17 cellular contexts compared by ENCODE assay signal in genomic region chr4:187176261-187176910, GRCh38.
"Had no signal": no experiment of that assay in that cellular context is flagged by ENCODE, and none has a peak within 500 bp of the region (broad histone marks: within the 10 kb centered on the region; RNA-seq: fewer than 3 reads in every experiment).

No MANE protein-coding gene starts in this region.

- H3K4me3 ChIP-seq: pancreas, stomach, uterus had no signal

- H3K9me3 ChIP-seq: pancreas, stomach, uterus had no signal

- H3K4me1 Mint-ChIP-seq: memory B cell had no signal

- H3K27me3 ChIP-seq: brain microvascular endothelial cell, pancreas, stomach, uterus had no signal

- H3K27ac Mint-ChIP-seq: activated naive CD8-positive, alpha-beta T cell; memory B cell; natural killer cell treated with Interleukin-12 subunit alpha and Interleukin-12 subunit beta and Interleukin-15 and Interleukin-18, amount 100 ng/mL, for 72 hours had no signal

- FAIRE-seq: pancreas, TTC549 had no signal

- DNase-seq: activated CD4-positive, alpha-beta T cell treated with anti-CD3 and anti-CD28 coated beads, Interleukin-2, amount 50 U/mL, for 1 hour; activated CD4-positive, CD25-positive, alpha-beta regulatory T cell; activated effector memory CD4-positive, alpha-beta T cell treated with anti-CD3 and anti-CD28 coated beads, Interleukin-2, amount 50 U/mL, for 16 hours; activated T-cell treated with anti-CD3 and anti-CD28 coated beads, Interleukin-2, amount 50 U/mL, for 1 hour; amygdala; brain microvascular endothelial cell; effector memory CD4-positive, alpha-beta T cell; hippocampal formation; pancreas; stimulated activated CD4-positive, alpha-beta T cell treated with anti-CD3 and anti-CD28 coated beads, Interleukin-4, amount 100 ng/mL, for 24 hours; stomach; T-helper 2 cell; uterus had no signal

- H3K27ac ChIP-seq: brain microvascular endothelial cell, pancreas, stomach, uterus had no signal

- H3K4me3 Mint-ChIP-seq: activated naive CD8-positive, alpha-beta T cell; memory B cell; natural killer cell treated with Interleukin-12 subunit alpha and Interleukin-12 subunit beta and Interleukin-15 and Interleukin-18, amount 100 ng/mL, for 72 hours had no signal

- H3K27me3 Mint-ChIP-seq: activated naive CD8-positive, alpha-beta T cell; memory B cell; natural killer cell treated with Interleukin-12 subunit alpha and Interleukin-12 subunit beta and Interleukin-15 and Interleukin-18, amount 100 ng/mL, for 72 hours had no signal

- H3K36me3 ChIP-seq: brain microvascular endothelial cell, pancreas, stomach, uterus had no signal

- H3K36me3 Mint-ChIP-seq: activated naive CD8-positive, alpha-beta T cell; memory B cell had no signal

- ATAC-seq: natural killer cell treated with Interleukin-12 subunit alpha and Interleukin-12 subunit beta and Interleukin-15 and Interleukin-18, amount 100 ng/mL, for 72 hours; pancreas had no signal

- H3K4me1 ChIP-seq: stomach, uterus had no signal
